In the genomic region with DNA sequence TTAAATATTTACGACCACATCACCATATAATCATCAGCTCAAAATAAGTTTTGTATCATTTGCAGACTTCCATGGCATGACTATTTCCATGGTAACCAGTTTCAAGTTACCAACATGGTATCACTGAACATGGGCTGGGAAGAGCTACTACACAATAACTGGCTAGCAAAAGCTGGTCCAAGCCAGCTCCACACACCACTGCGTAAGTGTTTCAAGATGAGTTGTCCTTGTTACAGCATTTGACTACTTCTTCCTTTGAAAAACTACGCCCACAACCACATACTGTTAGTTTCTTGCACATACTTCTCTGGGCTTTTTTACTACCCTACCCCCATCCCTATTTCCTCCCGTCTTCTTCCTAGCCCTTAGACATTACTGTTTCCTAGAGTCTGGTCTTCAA, we compare ENCODE assay signal across 7 cellular contexts. TPM values are rescaled to one million over a fixed set of nuclear protein-coding genes. Genes with fewer than 3 reads are reported as not detected.
DNase-seq lines count a peak whose midpoint lies in the region; ATAC-seq and TF ChIP-seq lines count a peak whose summit lies in the region.

No MANE protein-coding gene starts in this region.

- peak overlapping the region; percentile 41 for H3K27ac ChIP-seq in VCaP

- peak; percentile 62 for DNase-seq in stimulated activated CD4-positive, alpha-beta T cell treated with anti-CD3 and anti-CD28 coated beads, Interleukin-15, amount 100 ng/mL, for 24 hours
- no peak for DNase-seq in effector CD8-positive, alpha-beta T cell (lab: John Stamatoyannopoulos, UW)
- DNase-seq in occipital lobe (lab: John Stamatoyannopoulos, UW): no peak
- DNase-seq in foreskin fibroblast: no peak

- TF ChIP-seq CTCF in VCaP (conservative IDR thresholded peaks at IDR 0.05) (no peak), foreskin fibroblast (IDR thresholded peaks at IDR 0.05; ENCODE audit: low read depth, low read length) (no peak)

- no peak overlapping the region for H3K4me3 ChIP-seq in foreskin fibroblast (ENCODE audit: low read depth in 1 of 2, low read length in 2 of 2)

- ATAC-seq in GM19035 (IDR thresholded peaks at IDR 0.05; ENCODE audit: unreplicated experiment): peak; percentile 94
- peak; percentile 94 for ATAC-seq in HG02763 (IDR thresholded peaks at IDR 0.05; ENCODE audit: unreplicated experiment)

RNA-seq across cellular contexts. Expression of a gene that starts 8.5 kb away (rescaled TPM):
- 67.1 TPM for total RNA-seq in occipital lobe
